In genomic region chr1:147600119-147601111, GRCh38 we compare ENCODE assay signal across 1 cellular context.
TF ChIP-seq lines count a peak whose summit lies in the region.

No MANE protein-coding gene starts in this region.

TF ChIP-seq in HepG2, 621 proteins besides CTCF, POLR2A, EP300 and RAD21 (continued from another document):
- TF ChIP-seq, protein P1, sequence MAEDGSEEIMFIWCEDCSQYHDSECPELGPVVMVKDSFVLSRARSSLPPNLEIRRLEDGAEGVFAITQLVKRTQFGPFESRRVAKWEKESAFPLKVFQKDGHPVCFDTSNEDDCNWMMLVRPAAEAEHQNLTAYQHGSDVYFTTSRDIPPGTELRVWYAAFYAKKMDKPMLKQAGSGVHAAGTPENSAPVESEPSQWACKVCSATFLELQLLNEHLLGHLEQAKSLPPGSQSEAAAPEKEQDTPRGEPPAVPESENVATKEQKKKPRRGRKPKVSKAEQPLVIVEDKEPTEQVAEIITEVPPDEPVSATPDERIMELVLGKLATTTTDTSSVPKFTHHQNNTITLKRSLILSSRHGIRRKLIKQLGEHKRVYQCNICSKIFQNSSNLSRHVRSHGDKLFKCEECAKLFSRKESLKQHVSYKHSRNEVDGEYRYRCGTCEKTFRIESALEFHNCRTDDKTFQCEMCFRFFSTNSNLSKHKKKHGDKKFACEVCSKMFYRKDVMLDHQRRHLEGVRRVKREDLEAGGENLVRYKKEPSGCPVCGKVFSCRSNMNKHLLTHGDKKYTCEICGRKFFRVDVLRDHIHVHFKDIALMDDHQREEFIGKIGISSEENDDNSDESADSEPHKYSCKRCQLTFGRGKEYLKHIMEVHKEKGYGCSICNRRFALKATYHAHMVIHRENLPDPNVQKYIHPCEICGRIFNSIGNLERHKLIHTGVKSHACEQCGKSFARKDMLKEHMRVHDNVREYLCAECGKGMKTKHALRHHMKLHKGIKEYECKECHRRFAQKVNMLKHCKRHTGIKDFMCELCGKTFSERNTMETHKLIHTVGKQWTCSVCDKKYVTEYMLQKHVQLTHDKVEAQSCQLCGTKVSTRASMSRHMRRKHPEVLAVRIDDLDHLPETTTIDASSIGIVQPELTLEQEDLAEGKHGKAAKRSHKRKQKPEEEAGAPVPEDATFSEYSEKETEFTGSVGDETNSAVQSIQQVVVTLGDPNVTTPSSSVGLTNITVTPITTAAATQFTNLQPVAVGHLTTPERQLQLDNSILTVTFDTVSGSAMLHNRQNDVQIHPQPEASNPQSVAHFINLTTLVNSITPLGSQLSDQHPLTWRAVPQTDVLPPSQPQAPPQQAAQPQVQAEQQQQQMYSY (CRISPR knock-in tag; IDR thresholded peaks at IDR 0.05): no peak
- TF ChIP-seq FOXA1 (IDR thresholded peaks at IDR 0.05) (no peak), FOXA1 (CRISPR knock-in tag; IDR thresholded peaks at IDR 0.05) (no peak), PHB2 (IDR thresholded peaks at IDR 0.05; ENCODE audit: partially characterized antibody) (no peak), ZNF816 (CRISPR knock-in tag; IDR thresholded peaks at IDR 0.05; ENCODE audit: borderline replicate concordance) (0 out of 2 replicates have a peak, but pooled peaks have one; percentile 21), SYNCRIP (IDR thresholded peaks at IDR 0.05; ENCODE audit: insufficient read depth, low read depth, low read length) (no peak), FOSL2 (CRISPR knock-in tag; IDR thresholded peaks at IDR 0.05) (peak; percentile 47; the same call in 1 of the 2 replicates)
- TF ChIP-seq, protein P2, sequence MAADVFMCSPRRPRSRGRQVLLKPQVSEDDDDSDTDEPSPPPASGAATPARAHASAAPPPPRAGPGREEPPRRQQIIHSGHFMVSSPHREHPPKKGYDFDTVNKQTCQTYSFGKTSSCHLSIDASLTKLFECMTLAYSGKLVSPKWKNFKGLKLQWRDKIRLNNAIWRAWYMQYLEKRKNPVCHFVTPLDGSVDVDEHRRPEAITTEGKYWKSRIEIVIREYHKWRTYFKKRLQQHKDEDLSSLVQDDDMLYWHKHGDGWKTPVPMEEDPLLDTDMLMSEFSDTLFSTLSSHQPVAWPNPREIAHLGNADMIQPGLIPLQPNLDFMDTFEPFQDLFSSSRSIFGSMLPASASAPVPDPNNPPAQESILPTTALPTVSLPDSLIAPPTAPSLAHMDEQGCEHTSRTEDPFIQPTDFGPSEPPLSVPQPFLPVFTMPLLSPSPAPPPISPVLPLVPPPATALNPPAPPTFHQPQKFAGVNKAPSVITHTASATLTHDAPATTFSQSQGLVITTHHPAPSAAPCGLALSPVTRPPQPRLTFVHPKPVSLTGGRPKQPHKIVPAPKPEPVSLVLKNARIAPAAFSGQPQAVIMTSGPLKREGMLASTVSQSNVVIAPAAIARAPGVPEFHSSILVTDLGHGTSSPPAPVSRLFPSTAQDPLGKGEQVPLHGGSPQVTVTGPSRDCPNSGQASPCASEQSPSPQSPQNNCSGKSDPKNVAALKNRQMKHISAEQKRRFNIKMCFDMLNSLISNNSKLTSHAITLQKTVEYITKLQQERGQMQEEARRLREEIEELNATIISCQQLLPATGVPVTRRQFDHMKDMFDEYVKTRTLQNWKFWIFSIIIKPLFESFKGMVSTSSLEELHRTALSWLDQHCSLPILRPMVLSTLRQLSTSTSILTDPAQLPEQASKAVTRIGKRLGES (CRISPR knock-in tag; IDR thresholded peaks at IDR 0.05; ENCODE audit: borderline replicate concordance): no peak
- TF ChIP-seq, protein P3, sequence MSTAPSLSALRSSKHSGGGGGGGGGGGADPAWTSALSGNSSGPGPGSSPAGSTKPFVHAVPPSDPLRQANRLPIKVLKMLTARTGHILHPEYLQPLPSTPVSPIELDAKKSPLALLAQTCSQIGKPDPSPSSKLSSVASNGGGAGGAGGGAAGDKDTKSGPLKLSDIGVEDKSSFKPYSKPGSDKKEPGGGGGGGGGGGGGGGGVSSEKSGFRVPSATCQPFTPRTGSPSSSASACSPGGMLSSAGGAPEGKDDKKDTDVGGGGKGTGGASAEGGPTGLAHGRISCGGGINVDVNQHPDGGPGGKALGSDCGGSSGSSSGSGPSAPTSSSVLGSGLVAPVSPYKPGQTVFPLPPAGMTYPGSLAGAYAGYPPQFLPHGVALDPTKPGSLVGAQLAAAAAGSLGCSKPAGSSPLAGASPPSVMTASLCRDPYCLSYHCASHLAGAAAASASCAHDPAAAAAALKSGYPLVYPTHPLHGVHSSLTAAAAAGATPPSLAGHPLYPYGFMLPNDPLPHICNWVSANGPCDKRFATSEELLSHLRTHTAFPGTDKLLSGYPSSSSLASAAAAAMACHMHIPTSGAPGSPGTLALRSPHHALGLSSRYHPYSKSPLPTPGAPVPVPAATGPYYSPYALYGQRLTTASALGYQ (CRISPR knock-in tag; IDR thresholded peaks at IDR 0.05): no peak
